ENCODE assay signal across 31 cellular contexts in the genomic region with DNA sequence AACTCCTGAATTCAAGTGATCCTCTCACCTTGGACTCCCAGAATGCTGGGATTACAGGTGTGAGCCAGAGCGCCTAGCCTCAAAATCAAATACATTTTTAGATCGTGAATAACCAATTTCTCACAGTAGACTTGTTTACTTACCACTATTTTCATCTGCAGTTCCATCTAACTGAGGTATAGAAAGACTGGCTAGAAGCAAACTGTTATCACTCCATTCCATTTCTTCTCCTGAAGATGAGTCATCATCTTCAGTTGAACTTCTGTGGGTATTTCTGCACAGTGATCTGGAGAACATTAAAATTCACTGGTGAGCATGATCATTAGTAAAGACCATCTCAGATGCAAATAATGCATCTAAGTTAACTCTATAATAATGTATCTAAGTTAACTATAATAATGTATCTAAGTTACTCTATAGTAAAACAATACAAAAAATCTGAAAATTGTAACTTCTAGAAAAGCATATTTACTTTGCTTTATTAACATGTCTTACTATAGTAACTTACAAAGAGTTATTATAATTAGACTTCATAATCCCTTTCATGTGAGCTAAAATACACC.
DNase-seq lines count a peak whose midpoint lies in the region; ATAC-seq, FAIRE-seq and TF ChIP-seq lines count a peak whose summit lies in the region.
"Had no signal": no experiment of that assay in that cellular context is flagged by ENCODE, and none has a peak within 500 bp of the region (broad histone marks: within the 10 kb centered on the region; RNA-seq: fewer than 3 reads in every experiment).

No MANE protein-coding gene starts in this region.

- TF ChIP-seq CTCF in endothelial cell of umbilical vein (IDR thresholded peaks at IDR 0.05; ENCODE audit: extremely low read depth in 1 of 2, insufficient read depth in 1 of 2, low read depth in 1 of 2, low read length in 2 of 2) = no peak

- H3K4me3 ChIP-seq in endothelial cell of umbilical vein (replicated peaks in 1 of 3; ENCODE audit: insufficient read depth in 1 of 3, low read depth in 1 of 3, low read length in 3 of 3) = no peak overlapping the region
- no peak overlapping the region for H3K4me3 ChIP-seq in trophoblast cell (ENCODE audit: low read depth, low read length)
- H3K4me3 ChIP-seq: ascending aorta, gastrocnemius medialis, GM23338, pancreas, suprapubic skin, uterus had no signal

- no peak overlapping the region for H3K4ac ChIP-seq in trophoblast cell (ENCODE audit: low read depth, low read length)

- CTCF ChIA-PET in endothelial cell of umbilical vein (lab: Charles Lee) = no interaction called here

- no peaks in the 10 kb centered on the region for H3K79me1 ChIP-seq in trophoblast cell (ENCODE audit: low read length)

- H3K27ac ChIP-seq in endothelial cell of umbilical vein (ENCODE audit: insufficient read depth, low read depth, low read length) (no peak overlapping the region), trophoblast cell (ENCODE audit: low read depth, low read length) (no peak overlapping the region)
- H3K27ac ChIP-seq: ascending aorta, C4-2B, gastrocnemius medialis, pancreas, RWPE1, suprapubic skin, uterus had no signal

- TF ChIP-seq POLR2A in endothelial cell of umbilical vein (IDR thresholded peaks at IDR 0.05; ENCODE audit: low read depth, low read length) = no peak

- H3K36me3 ChIP-seq in endothelial cell of umbilical vein (ENCODE audit: control insufficient read depth in 2 of 2, extremely low read depth in 1 of 2, insufficient read depth in 2 of 2, low read length in 2 of 2) = peaks cover 5 to 7% of the 10 kb centered on the region in 2 experiments
- H3K36me3 ChIP-seq in trophoblast cell (ENCODE audit: control insufficient read depth in 1 of 2, insufficient read depth in 2 of 2, low read length in 2 of 2) = peaks cover 5 to 12% of the 10 kb centered on the region in 2 experiments
- H3K36me3 ChIP-seq: uterus had no signal

- DNase-seq in GM03348 (ENCODE audit: low spot score) = peak; percentile 15
- peak; percentile 73 for DNase-seq in OCI-M1 (lab: John Stamatoyannopoulos, UW)
- no peak for DNase-seq in endothelial cell of umbilical vein (ENCODE audit: low read depth, low spot score)
- DNase-seq in trophoblast cell = peak; percentile 14 to 69
- DNase-seq in kidney glomerular epithelial cell (lab: John Stamatoyannopoulos, UW) = no peak
- DNase-seq: activated CD4-positive, alpha-beta T cell treated with anti-CD3 and anti-CD28 coated beads, Interleukin-2, amount 50 U/mL, for 4 hours; gastrocnemius medialis; hypothalamus; Karpas-422; NCI-H1092; NCI-H1930; NCI-H2227 treated with DMSO at 0.1 percent for 48 hours; NCI-H748 treated with DMSO at 0.1 percent for 48 hours; nephron progenitor cell; pancreas; right cardiac atrium; stimulated activated CD4-positive, alpha-beta T cell treated with anti-CD3 and anti-CD28 coated beads, Interleukin-12 subunit alpha, Interleukin-12 subunit beta, amount 100 ng/mL, for 4 hours; stimulated activated CD4-positive, alpha-beta T cell treated with anti-CD3 and anti-CD28 coated beads, Interleukin-4, amount 100 ng/mL, for 24 hours; stimulated activated naive B cell treated with anti-CD40 and anti-IgM and Interleukin-4, amounts not matched to agents 10 μg/mL and 1 μg/mL and 100 μg/mL, for 72 hours; T-helper 17 cell; uterus had no signal

- intact Hi-C loops in endothelial cell of umbilical vein (cut with micrococcal nuclease) = no loop called here

- H4K91ac ChIP-seq in trophoblast cell (ENCODE audit: low read depth, low read length) = no peak overlapping the region

- no peaks in the 10 kb centered on the region for H3K4me1 ChIP-seq in endothelial cell of umbilical vein (ENCODE audit: control insufficient read depth, extremely low read depth, insufficient read depth, low read length)
- no peaks in the 10 kb centered on the region for H3K4me1 ChIP-seq in trophoblast cell (ENCODE audit: control insufficient read depth in 1 of 2, insufficient read depth in 2 of 2, low read length in 2 of 2)
- H3K4me1 ChIP-seq: gastrocnemius medialis, pancreas, suprapubic skin, uterus had no signal

- H4K12ac ChIP-seq in trophoblast cell (ENCODE audit: low read depth, low read length) = no peak overlapping the region

- H2BK5ac ChIP-seq in trophoblast cell (ENCODE audit: low read depth, low read length, poor library complexity) = no peak overlapping the region

- H2AK5ac ChIP-seq in trophoblast cell (ENCODE audit: low read length) = no peak overlapping the region

- H3K9ac ChIP-seq in endothelial cell of umbilical vein (replicated peaks; ENCODE audit: extremely low read depth, insufficient read depth, low read length) (no peak overlapping the region), trophoblast cell (ENCODE audit: low read length) (no peak overlapping the region)

- no peaks in the 10 kb centered on the region for H3K9me3 ChIP-seq in endothelial cell of umbilical vein (replicated peaks; ENCODE audit: control insufficient read depth, insufficient read depth, low read length)
- H3K9me3 ChIP-seq in trophoblast cell (ENCODE audit: insufficient read depth, low read depth, low read length) = no peaks in the 10 kb centered on the region
- H3K9me3 ChIP-seq: ascending aorta, gastrocnemius medialis, pancreas, suprapubic skin, uterus had no signal

- H2BK12ac ChIP-seq in trophoblast cell (ENCODE audit: low read length) = no peak overlapping the region

- no peak overlapping the region for H3K14ac ChIP-seq in trophoblast cell (ENCODE audit: low read length)

- no TSS peak for BruUV-seq in endothelial cell of umbilical vein (replicated peaks; lab: Mats Ljungman, UMichigan)

- no peaks in the 10 kb centered on the region for H3K9me1 ChIP-seq in endothelial cell of umbilical vein (replicated peaks; ENCODE audit: control insufficient read depth, extremely low read depth, insufficient read depth, low read length)

- H4K8ac ChIP-seq in trophoblast cell (ENCODE audit: low read depth, low read length) = no peak overlapping the region

- H3K18ac ChIP-seq in trophoblast cell (ENCODE audit: low read length) = no peak overlapping the region

- H2AFZ ChIP-seq in endothelial cell of umbilical vein (ENCODE audit: low read depth, low read length) (no peak overlapping the region), trophoblast cell (ENCODE audit: insufficient read depth, low read length, poor library complexity) (no peak overlapping the region)
- H2AFZ ChIP-seq: GM23338 had no signal

- no peak for ATAC-seq in GM18909 (IDR thresholded peaks at IDR 0.05; ENCODE audit: poor library complexity, unreplicated experiment)
- ATAC-seq in GM18498 (IDR thresholded peaks at IDR 0.05; ENCODE audit: unreplicated experiment) = no peak
- ATAC-seq: activated naive CD4-positive, alpha-beta T cell treated with anti-CD3 and anti-CD28 coated beads, Interleukin-2, amount 50 U/mL, for 72 hours; gastrocnemius medialis; GM23338; pancreas; right cardiac atrium; T-helper 17 cell had no signal

- no peak for FAIRE-seq in endothelial cell of umbilical vein (lab: Jason Lieb, UNC)
- FAIRE-seq: D721Med, HTR-8/SVneo had no signal

- dilution Hi-C loops in endothelial cell of umbilical vein (cut with MboI; ENCODE audit: extremely low pct_ligation_motif_present, low sequenced_read_pairs) = no loop called here

- no peak overlapping the region for H3K23ac ChIP-seq in trophoblast cell (ENCODE audit: low read length)

- no peaks in the 10 kb centered on the region for H3K27me3 ChIP-seq in endothelial cell of umbilical vein (ENCODE audit: control insufficient read depth in 2 of 2, insufficient read depth in 2 of 2, low read length in 2 of 2)
- no peaks in the 10 kb centered on the region for H3K27me3 ChIP-seq in trophoblast cell (ENCODE audit: insufficient read depth, low read length)
- H3K27me3 ChIP-seq: ascending aorta, gastrocnemius medialis, pancreas, suprapubic skin, uterus had no signal

- H2BK120ac ChIP-seq in trophoblast cell (ENCODE audit: insufficient read depth, low read length, poor library complexity) = no peak overlapping the region

- POLR2A ChIA-PET in endothelial cell of umbilical vein (lab: Charles Lee) = no interaction called here

- H4K20me1 ChIP-seq in endothelial cell of umbilical vein (replicated peaks; ENCODE audit: control insufficient read depth, extremely low read depth, insufficient read depth, low read length) = no peaks in the 10 kb centered on the region

- H3K79me2 ChIP-seq in endothelial cell of umbilical vein (ENCODE audit: control insufficient read depth, insufficient read depth, low read length) (no peaks in the 10 kb centered on the region), trophoblast cell (ENCODE audit: control insufficient read depth, insufficient read depth, low read length, poor library complexity) (no peaks in the 10 kb centered on the region)

- H3K4me2 ChIP-seq in endothelial cell of umbilical vein (ENCODE audit: insufficient read depth, low read length) (no peak overlapping the region), trophoblast cell (ENCODE audit: low read length) (no peak overlapping the region)
- H3K4me2 ChIP-seq: GM23338 had no signal

- WGBS in trophoblast cell (ENCODE audit: extremely low coverage, insufficient coverage, insufficient read length) = no CpG with 5 or more reads among the region's 2 CpGs

TF ChIP-seq in endothelial cell of umbilical vein, 7 proteins besides CTCF, POLR2A, EP300 and RAD21:
- TF ChIP-seq, protein P1, sequence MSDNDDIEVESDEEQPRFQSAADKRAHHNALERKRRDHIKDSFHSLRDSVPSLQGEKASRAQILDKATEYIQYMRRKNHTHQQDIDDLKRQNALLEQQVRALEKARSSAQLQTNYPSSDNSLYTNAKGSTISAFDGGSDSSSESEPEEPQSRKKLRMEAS (IDR thresholded peaks at IDR 0.05; ENCODE audit: insufficient read depth, insufficient read length) = no peak
- no peak for TF ChIP-seq GATA2 (IDR thresholded peaks at IDR 0.05; ENCODE audit: insufficient read depth, insufficient read length, low read depth, low read length)
- peak; percentile 31 for TF ChIP-seq JUN (IDR thresholded peaks at IDR 0.05; ENCODE audit: borderline replicate concordance, insufficient read depth, insufficient read length, low read depth)
- TF ChIP-seq EZH2 (IDR thresholded peaks at IDR 0.05; ENCODE audit: borderline replicate concordance, low read depth, low read length, severe bottlenecking) = no peak
- TF ChIP-seq POLR2AphosphoS5 (IDR thresholded peaks at IDR 0.05; ENCODE audit: insufficient read depth, low read depth, low read length) = no peak
- peak; percentile 37 for TF ChIP-seq FOS (IDR thresholded peaks at IDR 0.05; ENCODE audit: borderline replicate concordance, insufficient read depth, low read length)
- no peak for TF ChIP-seq MYC (IDR thresholded peaks at IDR 0.05; ENCODE audit: low read depth, low read length)

Comparison
In these comparisons a context has a peak if more than half of its experiments do, and no peak if none do; other contexts are left out.
1. DNase-seq: peak in GM03348 (single experiment), OCI-M1 (single experiment) and trophoblast cell (2 of 2); none in endothelial cell of umbilical vein (single experiment) and kidney glomerular epithelial cell (single experiment).